9 cellular contexts compared by ENCODE assay signal in genomic region chr5:178625679-178626483, GRCh38. TPM values are rescaled to one million over a fixed set of nuclear protein-coding genes. Genes with fewer than 3 reads are reported as not detected.
DNase-seq lines count a peak whose midpoint lies in the region; ATAC-seq and TF ChIP-seq lines count a peak whose summit lies in the region.
"Had no signal": no experiment of that assay in that cellular context is flagged by ENCODE, and none has a peak within 500 bp of the region (broad histone marks: within the 10 kb centered on the region; RNA-seq: fewer than 3 reads in every experiment).

No MANE protein-coding gene starts in this region.

- peak overlapping the region; percentile 94 for H3K4me3 ChIP-seq in CD8-positive, alpha-beta memory T cell (ENCODE audit: low read length)

- H3K27ac Mint-ChIP-seq in CD8-positive, alpha-beta memory T cell = peak overlapping the region; percentile 97 to 100 (median 100)
- H3K27ac Mint-ChIP-seq in activated B cell treated with CpG ODN at 0.5 μM for 24 hours = peak overlapping the region; percentile 98
- peak overlapping the region; percentile 87 for H3K27ac Mint-ChIP-seq in glutamatergic neuron (ENCODE audit: unreplicated experiment)

- intact Hi-C loops in activated B cell treated with CpG ODN at 0.5 μM for 24 hours (cut with micrococcal nuclease) = loop anchor here (2.0 to 10.0 kb wide), 8 partner anchors 233 to 1866 kb away; partner anchors contain the start of genes CNOT6, HNRNPAB, MAML1 and MAPK9

- H3K9me3 Mint-ChIP-seq in CD8-positive, alpha-beta memory T cell = no peaks in the 10 kb centered on the region
- H3K9me3 Mint-ChIP-seq in activated B cell treated with CpG ODN at 0.5 μM for 24 hours = no peaks in the 10 kb centered on the region
- H3K9me3 Mint-ChIP-seq in glutamatergic neuron (ENCODE audit: unreplicated experiment) = peaks cover 2% of the 10 kb centered on the region

- peak in 1 of 5 donors; percentile 5 for DNase-seq in CD8-positive, alpha-beta memory T cell
- no peak for DNase-seq in activated B cell treated with CpG ODN at 0.5 μM for 24 hours
- peak; percentile 13 for DNase-seq in glutamatergic neuron
- DNase-seq in putamen (ENCODE audit: low spot score) = peak; percentile 34
- no peak for DNase-seq in inferior parietal cortex (ENCODE audit: extremely low spot score)
- DNase-seq in RPMI8226 = no peak

- H3K4me3 Mint-ChIP-seq in CD8-positive, alpha-beta memory T cell = peak overlapping the region; percentile 95 to 100 (median 99)
- H3K4me3 Mint-ChIP-seq in activated B cell treated with CpG ODN at 0.5 μM for 24 hours = peak overlapping the region; percentile 98
- H3K4me3 Mint-ChIP-seq in glutamatergic neuron (ENCODE audit: unreplicated experiment) = peak overlapping the region; percentile 89

- peaks cover 18% of the 10 kb centered on the region for H3K36me3 ChIP-seq in CD8-positive, alpha-beta memory T cell (ENCODE audit: insufficient read depth, low read length)

- no peaks in the 10 kb centered on the region for H3K27me3 ChIP-seq in CD8-positive, alpha-beta memory T cell (ENCODE audit: insufficient read depth, low read length, poor library complexity, severe bottlenecking)

- no peak for TF ChIP-seq CTCF in activated B cell treated with CpG ODN at 0.5 μM for 24 hours (IDR thresholded peaks at IDR 0.05)
- no peak for TF ChIP-seq CTCF in glutamatergic neuron (IDR thresholded peaks at IDR 0.05; ENCODE audit: partially characterized antibody, unreplicated experiment)

- peak overlapping the region; percentile 99 for H3K27ac ChIP-seq in CD8-positive, alpha-beta memory T cell (ENCODE audit: low read depth, low read length)

- peaks cover 44 to 56% (median 54%) of the 10 kb centered on the region in 3 donors for H3K4me1 Mint-ChIP-seq in CD8-positive, alpha-beta memory T cell
- H3K4me1 Mint-ChIP-seq in activated B cell treated with CpG ODN at 0.5 μM for 24 hours (peaks cover 54% of the 10 kb centered on the region), glutamatergic neuron (ENCODE audit: low read depth, unreplicated experiment) (peaks cover 16% of the 10 kb centered on the region)

- POLR2A ChIA-PET in CD8-positive, alpha-beta memory T cell (lab: Charles Lee) = interaction anchor here (0.7 to 1.5 kb wide), 4 partner anchors 12 to 925 kb away, joined by 3 to 7 read pairs (median 4); partner anchors contain the start of genes RUFY1 and ZNF354A
- POLR2A ChIA-PET in activated B cell treated with CpG ODN at 0.5 μM for 24 hours (lab: Charles Lee) = interaction anchor here (0.6 to 3.1 kb wide), 10 partner anchors 12 to 1092 kb away, joined by 3 to 27 read pairs (median 5); partner anchors contain the start of genes HNRNPAB, HNRNPH1, ZNF354A and ZNF354B

- peaks cover 41% of the 10 kb centered on the region for H3K4me1 ChIP-seq in CD8-positive, alpha-beta memory T cell (ENCODE audit: insufficient read depth, low read length)

- H3K27me3 Mint-ChIP-seq in CD8-positive, alpha-beta memory T cell = no peaks in the 10 kb centered on the region
- H3K27me3 Mint-ChIP-seq in activated B cell treated with CpG ODN at 0.5 μM for 24 hours = no peaks in the 10 kb centered on the region
- H3K27me3 Mint-ChIP-seq in glutamatergic neuron (ENCODE audit: unreplicated experiment) = peaks cover 4% of the 10 kb centered on the region

- H3K9me3 ChIP-seq in CD8-positive, alpha-beta memory T cell (ENCODE audit: low read length) = no peaks in the 10 kb centered on the region

- ATAC-seq in GM19455 (IDR thresholded peaks at IDR 0.05; ENCODE audit: unreplicated experiment) = peak; percentile 19
- ATAC-seq in HG03460 (IDR thresholded peaks at IDR 0.05; ENCODE audit: unreplicated experiment) = peak; percentile 12
- ATAC-seq in activated B cell treated with CpG ODN at 0.5 μM for 24 hours (ENCODE audit: low read depth) = no peak

- CTCF ChIA-PET in CD8-positive, alpha-beta memory T cell (lab: Charles Lee) = interaction anchor here (0.8 to 0.9 kb wide), 2 partner anchors 15 to 105 kb away, joined by 3 to 4 read pairs; partner anchors contain the start of gene ZNF354A
- CTCF ChIA-PET in activated B cell treated with CpG ODN at 0.5 μM for 24 hours (lab: Charles Lee) = no interaction called here

- peaks cover 0 to 43% (median 6%) of the 10 kb centered on the region in 3 donors for H3K36me3 Mint-ChIP-seq in CD8-positive, alpha-beta memory T cell
- H3K36me3 Mint-ChIP-seq in activated B cell treated with CpG ODN at 0.5 μM for 24 hours (ENCODE audit: low read depth) (peaks cover 29% of the 10 kb centered on the region), glutamatergic neuron (ENCODE audit: unreplicated experiment) (no peaks in the 10 kb centered on the region)

RNA-seq across cellular contexts. Expression of gene CLK4, which starts 1.0 kb away (rescaled TPM):
- 10 to 100 TPM; 27.4 to 29.2 TPM for total RNA-seq in CD8-positive, alpha-beta memory T cell
- 16.3 TPM for polyA plus RNA-seq in CD8-positive, alpha-beta memory T cell
- 62.4 and 65.3 TPM in 2 replicates for total RNA-seq in activated B cell treated with CpG ODN at 0.5 μM for 24 hours
- total RNA-seq in glutamatergic neuron (ENCODE audit: unreplicated experiment) = 29.4 TPM

RNA-seq across cellular contexts. Expression of gene COL23A1, which starts 35.7 kb away (rescaled TPM):
- under 1 TPM; 0.20 to 0.28 TPM for total RNA-seq in CD8-positive, alpha-beta memory T cell
- not detected for polyA plus RNA-seq in CD8-positive, alpha-beta memory T cell
- total RNA-seq in activated B cell treated with CpG ODN at 0.5 μM for 24 hours (not detected in 2 replicates), glutamatergic neuron (ENCODE audit: unreplicated experiment) (2.9 TPM)
- total RNA-seq: T-helper 1 cell treated with Interleukin-12 subunit alpha and Interleukin-12 subunit beta and Interleukin-4 antibody, amounts not matched to agents 30 ng/mL and 1 ng/mL, for 36 hours had no signal

Comparison
In these comparisons a context has a peak if more than half of its experiments do, and no peak if none do; other contexts are left out.
1. DNase-seq: peak in glutamatergic neuron (single experiment) and putamen (single experiment); none in activated B cell treated with CpG ODN at 0.5 μM for 24 hours (single experiment), inferior parietal cortex (single experiment) and RPMI8226 (single experiment).
2. Peak in every context shown above with its lines, with median percentiles within 50 percentile points of each other: H3K27ac Mint-ChIP-seq and H3K4me3 Mint-ChIP-seq.